In the genomic region with DNA sequence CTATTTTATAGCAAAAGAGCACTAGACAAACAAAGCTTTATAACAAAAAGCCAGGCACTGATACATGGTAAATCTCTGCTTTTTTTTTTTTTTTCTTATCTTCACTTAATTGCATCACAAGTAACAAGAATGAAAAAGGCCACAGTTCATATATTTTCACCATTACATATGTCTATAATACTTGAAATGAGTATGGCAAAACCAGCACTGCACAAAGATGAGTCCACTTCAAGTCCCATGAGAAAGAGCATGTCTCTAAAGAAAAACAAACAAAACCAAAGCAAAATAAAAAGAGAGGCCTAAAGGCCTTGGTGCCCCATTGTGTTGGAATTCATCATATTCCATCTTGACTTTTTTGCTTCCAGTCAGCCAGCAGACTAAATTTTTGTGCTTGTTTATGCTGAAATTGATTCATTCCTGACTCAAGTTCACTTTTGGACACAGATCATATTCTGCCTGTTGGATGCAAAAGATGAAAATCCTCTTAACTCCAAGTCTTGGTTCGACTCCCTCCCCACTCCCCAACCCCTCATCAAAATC, we compare ENCODE assay signal across 17 cellular contexts.
"Had no signal": no experiment of that assay in that cellular context is flagged by ENCODE, and none has a peak within 500 bp of the region (broad histone marks: within the 10 kb centered on the region; RNA-seq: fewer than 3 reads in every experiment).

No MANE protein-coding gene starts in this region.

- H3K4me1 Mint-ChIP-seq: activated CD4-positive, alpha-beta T cell treated with anti-CD3 and anti-CD28 coated beads, Interleukin-2, amount 10 ng/mL, durations not matched to agents 7 days and 5 days; stimulated activated naive CD8-positive, alpha-beta T cell treated with anti-CD3 and anti-CD28 coated beads, Interleukin-15, amount 100 ng/mL, for 72 hours had no signal

- H3K4me3 ChIP-seq: cardiac muscle cell, colonic mucosa, lung, mucosa of descending colon had no signal

- H3K36me3 Mint-ChIP-seq: naive thymus-derived CD8-positive, alpha-beta T cell had no signal

- H3K27ac ChIP-seq: cardiac muscle cell, colonic mucosa, epithelial cell of prostate had no signal

- DNase-seq: activated CD4-positive, alpha-beta T cell treated with anti-CD3 and anti-CD28 coated beads, Interleukin-2, amount 10 ng/mL, durations not matched to agents 7 days and 5 days; activated CD8-positive, alpha-beta memory T cell treated with anti-CD3 and anti-CD28 coated beads for 24 hours; activated naive CD4-positive, alpha-beta T cell treated with anti-CD3 and anti-CD28 coated beads, Interleukin-2, amount 50 U/mL, for 16 hours; activated T-cell treated with anti-CD3 and anti-CD28 coated beads for 4 hours; amygdala; colonic mucosa; effector CD8-positive, alpha-beta T cell; mucosa of descending colon; naive thymus-derived CD8-positive, alpha-beta T cell; stimulated activated CD4-positive, alpha-beta T cell treated with anti-CD3 and anti-CD28 coated beads, Interleukin-2, amount 100 ng/mL, for 48 hours; stimulated activated naive CD8-positive, alpha-beta T cell treated with anti-CD3 and anti-CD28 coated beads, Interleukin-15, amount 100 ng/mL, for 72 hours had no signal

- H3K27me3 Mint-ChIP-seq: activated CD4-positive, alpha-beta T cell treated with anti-CD3 and anti-CD28 coated beads, Interleukin-2, amount 10 ng/mL, durations not matched to agents 7 days and 5 days; stimulated activated naive CD8-positive, alpha-beta T cell treated with anti-CD3 and anti-CD28 coated beads, Interleukin-15, amount 100 ng/mL, for 72 hours had no signal

- H3K27me3 ChIP-seq: cardiac muscle cell, colonic mucosa had no signal

- H3K36me3 ChIP-seq: colonic mucosa had no signal

- H3K4me3 Mint-ChIP-seq: activated CD4-positive, alpha-beta T cell treated with anti-CD3 and anti-CD28 coated beads, Interleukin-2, amount 10 ng/mL, durations not matched to agents 7 days and 5 days; naive thymus-derived CD8-positive, alpha-beta T cell; stimulated activated naive CD8-positive, alpha-beta T cell treated with anti-CD3 and anti-CD28 coated beads, Interleukin-15, amount 100 ng/mL, for 72 hours; T-helper 1 cell treated with Interleukin-12 subunit alpha and Interleukin-12 subunit beta and Interleukin-4 antibody, amounts not matched to agents 30 μg/mL and 1 μg/mL, for 36 hours had no signal

- H3K4me1 ChIP-seq: colonic mucosa had no signal

- H3K9me3 ChIP-seq: colonic mucosa, mucosa of descending colon had no signal

- H3K27ac Mint-ChIP-seq: activated CD4-positive, alpha-beta T cell treated with anti-CD3 and anti-CD28 coated beads, Interleukin-2, amount 10 ng/mL, durations not matched to agents 7 days and 5 days; activated T-helper 2 cell treated with anti-CD3 and anti-CD28 coated beads, Interferon-gamma antibody, Interleukin-2, Interleukin-4, amounts not matched to agents 10 μg/mL and 5 μg/mL and 100 μg/mL, durations not matched to agents 14 hours and 24 hours and 36 hours; naive thymus-derived CD8-positive, alpha-beta T cell; stimulated activated naive CD8-positive, alpha-beta T cell treated with anti-CD3 and anti-CD28 coated beads, Interleukin-15, amount 100 ng/mL, for 72 hours; T-helper 1 cell treated with Interleukin-12 subunit alpha and Interleukin-12 subunit beta and Interleukin-4 antibody, amounts not matched to agents 30 μg/mL and 1 μg/mL, for 36 hours had no signal

- H3K9me3 Mint-ChIP-seq: activated CD4-positive, alpha-beta T cell treated with anti-CD3 and anti-CD28 coated beads, Interleukin-2, amount 10 ng/mL, durations not matched to agents 7 days and 5 days; activated T-helper 2 cell treated with anti-CD3 and anti-CD28 coated beads, Interferon-gamma antibody, Interleukin-2, Interleukin-4, amounts not matched to agents 10 μg/mL and 5 μg/mL and 100 μg/mL, durations not matched to agents 14 hours and 24 hours and 36 hours; naive thymus-derived CD8-positive, alpha-beta T cell; stimulated activated naive CD8-positive, alpha-beta T cell treated with anti-CD3 and anti-CD28 coated beads, Interleukin-15, amount 100 ng/mL, for 72 hours; T-helper 1 cell treated with Interleukin-12 subunit alpha and Interleukin-12 subunit beta and Interleukin-4 antibody, amounts not matched to agents 30 μg/mL and 1 μg/mL, for 36 hours had no signal

- ATAC-seq: mucosa of descending colon; naive thymus-derived CD8-positive, alpha-beta T cell; sciatic nerve; stimulated activated naive CD8-positive, alpha-beta T cell treated with anti-CD3 and anti-CD28 coated beads, Interleukin-15, amount 100 ng/mL, for 72 hours had no signal
